ENCODE assay signal across 11 cellular contexts in the genomic region with DNA sequence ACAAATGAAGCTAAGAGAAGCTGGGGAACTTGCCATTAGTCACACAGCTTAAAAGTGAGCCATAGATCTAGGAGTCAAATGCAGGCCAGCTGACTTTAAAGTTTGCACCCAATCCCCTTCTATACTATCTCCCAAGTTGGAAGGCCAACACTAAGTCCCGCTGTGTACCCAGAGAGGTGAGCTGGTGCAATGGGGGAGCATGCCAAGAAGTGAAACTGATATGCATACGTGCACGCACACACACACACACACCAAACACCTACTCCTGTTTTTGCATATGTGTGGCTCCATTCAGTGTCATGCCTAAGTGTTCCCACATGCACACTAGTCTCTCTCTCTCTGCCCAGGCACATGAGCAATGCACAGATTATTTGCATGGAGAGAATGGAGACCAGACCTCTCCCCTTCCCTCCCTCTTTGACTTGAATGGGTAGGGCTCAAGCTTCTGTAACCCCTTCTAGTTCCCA. TPM values are rescaled to one million over a fixed set of nuclear protein-coding genes. Genes with fewer than 3 reads are reported as not detected.
DNase-seq lines count a peak whose midpoint lies in the region; ATAC-seq and TF ChIP-seq lines count a peak whose summit lies in the region.
"Had no signal": no experiment of that assay in that cellular context is flagged by ENCODE, and none has a peak within 500 bp of the region (broad histone marks: within the 10 kb centered on the region; RNA-seq: fewer than 3 reads in every experiment).

No MANE protein-coding gene starts in this region.

- no peak for TF ChIP-seq POLR2A in Peyer's patch (IDR thresholded peaks at IDR 0.05)

- H4K20me1 ChIP-seq in DOHH2 (ENCODE audit: control insufficient read depth, insufficient read depth, low read depth, low read length), result no peaks in the 10 kb centered on the region

- H3K27me3 ChIP-seq in DOHH2 (ENCODE audit: control insufficient read depth, low read length) (peaks cover 38% of the 10 kb centered on the region), Peyer's patch (peaks cover 0 to 1% of the 10 kb centered on the region in 2 donors)

- H3K9me2 ChIP-seq in DOHH2 (replicated peaks; ENCODE audit: control insufficient read depth, low read length), result no peaks in the 10 kb centered on the region

- no peaks in the 10 kb centered on the region for H3K79me2 ChIP-seq in DOHH2 (ENCODE audit: control insufficient read depth, low read length)

- no peak overlapping the region for H3K27ac Mint-ChIP-seq in activated naive CD8-positive, alpha-beta T cell treated with anti-CD3 and anti-CD28 coated beads for 36 hours

- H3K36me3 ChIP-seq in DOHH2 (ENCODE audit: control insufficient read depth, low read length) (peaks cover 6% of the 10 kb centered on the region; the same call in 1 of the 2 replicates), Peyer's patch (no peaks in the 10 kb centered on the region)

- H3K9me3 ChIP-seq in DOHH2 (ENCODE audit: control insufficient read depth, insufficient read depth, low read length) (no peaks in the 10 kb centered on the region), Peyer's patch (no peaks in the 10 kb centered on the region)

- H3K27me3 Mint-ChIP-seq in activated naive CD8-positive, alpha-beta T cell treated with anti-CD3 and anti-CD28 coated beads for 36 hours, result peaks cover 10% of the 10 kb centered on the region

- H3K4me3 ChIP-seq in DOHH2 (ENCODE audit: low read length) (no peak overlapping the region), Peyer's patch (no peak overlapping the region)

- H3K4me1 ChIP-seq in DOHH2 (ENCODE audit: control insufficient read depth, low read length) (peaks cover 63% of the 10 kb centered on the region), Peyer's patch (peaks cover 0 to 16% (median 11%) of the 10 kb centered on the region in 4 donors)

- H3K27ac ChIP-seq in DOHH2 (ENCODE audit: low read depth, low read length) (no peak overlapping the region), Peyer's patch (peak overlapping the region in 1 of 4 donors; percentile 52)
- H3K27ac ChIP-seq: HL-60 had no signal

- ATAC-seq in GM19328 (IDR thresholded peaks at IDR 0.05; ENCODE audit: unreplicated experiment), result peak; percentile 44
- ATAC-seq in HG02885 (IDR thresholded peaks at IDR 0.05; ENCODE audit: poor library complexity, unreplicated experiment), result peak; percentile 69

- H3K4me1 Mint-ChIP-seq in activated naive CD8-positive, alpha-beta T cell treated with anti-CD3 and anti-CD28 coated beads for 36 hours, result peaks cover 32% of the 10 kb centered on the region

- DNase-seq in Peyer's patch (peak; percentile 4 to 57 (median 33)), NCI-H1694 treated with DMSO at 0.1 percent for 48 hours (lab: John Stamatoyannopoulos, UW) (no peak)
- DNase-seq in effector CD8-positive, alpha-beta T cell (lab: John Stamatoyannopoulos, UW), result no peak
- DNase-seq in stimulated activated CD4-positive, alpha-beta T cell treated with anti-CD3 and anti-CD28 coated beads, Interleukin-1b, Interleukin-23, amount 100 ng/mL, for 48 hours, result no peak
- DNase-seq in activated naive CD8-positive, alpha-beta T cell treated with anti-CD3 and anti-CD28 coated beads for 36 hours, result no peak
- DNase-seq: activated CD4-positive, alpha-beta T cell treated with anti-CD3 and anti-CD28 coated beads for 1 hour had no signal

- H3K36me3 Mint-ChIP-seq in activated naive CD8-positive, alpha-beta T cell treated with anti-CD3 and anti-CD28 coated beads for 36 hours, result peaks cover 3% of the 10 kb centered on the region

- TF ChIP-seq CTCF in DOHH2 (IDR thresholded peaks at IDR 0.05; ENCODE audit: low read depth, low read length, poor library complexity, severe bottlenecking) (no peak), Peyer's patch (IDR thresholded peaks at IDR 0.05) (no peak)

- no peaks in the 10 kb centered on the region for H3K9me3 Mint-ChIP-seq in activated naive CD8-positive, alpha-beta T cell treated with anti-CD3 and anti-CD28 coated beads for 36 hours

- no peak overlapping the region for H3K4me3 Mint-ChIP-seq in activated naive CD8-positive, alpha-beta T cell treated with anti-CD3 and anti-CD28 coated beads for 36 hours

- H3K4me2 ChIP-seq in DOHH2 (ENCODE audit: low read length), result peak overlapping the region; percentile 44

- peaks cover 11% of the 10 kb centered on the region for H3F3A ChIP-seq in DOHH2 (ENCODE audit: control insufficient read depth, insufficient read depth)

RNA-seq across cellular contexts. Expression of gene WNT10A, which starts 5.4 kb away (rescaled TPM):
- 1 to 10 TPM in 1 of 4 donors, under 1 TPM in 1, not detected in 2; 0.27 to 2.5 TPM for total RNA-seq in Peyer's patch
- 1 to 10 TPM; 6.8 to 7.1 TPM for total RNA-seq in activated naive CD8-positive, alpha-beta T cell treated with anti-CD3 and anti-CD28 coated beads for 36 hours
- total RNA-seq: cardiac septum had no signal

RNA-seq across cellular contexts. Expression of gene WNT6, which starts 26.4 kb away (rescaled TPM):
- total RNA-seq in Peyer's patch, result not detected
- under 1 TPM in 1 of 2 experiments, not detected in 1; 0.21 TPM for total RNA-seq in activated naive CD8-positive, alpha-beta T cell treated with anti-CD3 and anti-CD28 coated beads for 36 hours

RNA-seq across cellular contexts. Expression of gene PRKAG3, which starts 54.4 kb away (rescaled TPM):
- total RNA-seq in Peyer's patch, result not detected
- total RNA-seq in activated naive CD8-positive, alpha-beta T cell treated with anti-CD3 and anti-CD28 coated beads for 36 hours, result not detected

Comparison
In these comparisons a context has a peak if more than half of its experiments do, and no peak if none do; other contexts are left out.
1. DNase-seq: peak in Peyer's patch (3 of 3); none in NCI-H1694 treated with DMSO at 0.1 percent for 48 hours (single experiment), effector CD8-positive, alpha-beta T cell (single experiment), stimulated activated CD4-positive, alpha-beta T cell treated with anti-CD3 and anti-CD28 coated beads, Interleukin-1b, Interleukin-23, amount 100 ng/mL, for 48 hours (single experiment) and activated naive CD8-positive, alpha-beta T cell treated with anti-CD3 and anti-CD28 coated beads for 36 hours (single experiment).